ENCODE assay signal across 11 cellular contexts in the genomic region with DNA sequence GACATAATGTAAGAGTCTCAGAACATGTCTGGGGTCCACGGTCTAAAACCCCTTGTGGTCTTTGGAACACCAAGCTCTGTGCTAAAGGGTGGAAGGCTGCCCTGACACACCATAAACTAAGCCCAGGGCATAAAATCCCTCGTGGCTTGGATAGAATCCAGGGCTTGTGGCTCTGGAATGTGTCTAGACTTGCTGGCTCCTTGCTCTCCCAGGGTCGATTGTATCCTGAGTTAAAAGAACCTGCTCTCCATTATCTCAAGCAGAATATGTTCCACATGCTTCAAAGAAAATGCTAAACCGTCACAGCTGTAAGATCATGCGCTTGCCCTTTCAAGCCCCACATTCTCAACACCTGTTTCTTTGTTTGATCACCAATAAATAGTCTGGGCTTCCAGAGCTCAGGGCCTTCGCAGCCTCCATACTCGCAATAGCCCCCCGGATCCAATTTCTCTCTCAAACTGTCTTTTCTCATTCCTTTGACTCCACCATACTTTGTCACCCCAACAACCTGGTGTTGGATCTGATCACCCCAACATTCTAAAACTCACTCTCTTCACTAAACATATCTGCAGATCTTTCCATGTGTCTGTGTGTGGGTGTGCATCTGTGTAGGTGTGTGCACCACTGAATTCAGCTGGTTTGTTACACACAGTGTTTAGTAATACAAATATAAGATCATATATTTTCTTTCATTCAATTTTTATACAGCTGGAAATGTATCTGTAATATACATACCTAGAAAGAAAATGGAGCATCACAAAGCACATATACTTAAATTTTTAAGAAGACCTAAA.
DNase-seq lines count a peak whose midpoint lies in the region; ATAC-seq and TF ChIP-seq lines count a peak whose summit lies in the region.
"Had no signal": no experiment of that assay in that cellular context is flagged by ENCODE, and none has a peak within 500 bp of the region (broad histone marks: within the 10 kb centered on the region; RNA-seq: fewer than 3 reads in every experiment).

No MANE protein-coding gene starts in this region.

- intact Hi-C loops in Caco-2 (cut with micrococcal nuclease; ENCODE audit: unreplicated experiment), result no loop called here

- peak overlapping the region; percentile 71 for H2BK5ac ChIP-seq in mesenchymal stem cell (ENCODE audit: low read depth, low read length, poor library complexity, severe bottlenecking)

- CTCF ChIA-PET in Caco-2 (lab: Charles Lee), result interaction anchor here (0.8 kb wide), 1 partner anchor 44 kb away, joined by 5 read pairs; no protein-coding TSS in a partner anchor

- H2BK120ac ChIP-seq in mesenchymal stem cell (ENCODE audit: low read depth, low read length), result no peak overlapping the region

- H2AK5ac ChIP-seq in mesenchymal stem cell (ENCODE audit: low read length, severe bottlenecking), result peak overlapping the region; percentile 76

- peak overlapping the region in 4 of 5 experiments; percentile 9 to 58 (median 37) for H3K4me3 Mint-ChIP-seq in brain
- no peak overlapping the region for H3K4me3 Mint-ChIP-seq in stimulated activated memory B cell treated with anti-CD40 and anti-IgM and Interleukin-4, amounts not matched to agents 10 μg/mL and 1 μg/mL and 100 μg/mL, for 72 hours
- H3K4me3 Mint-ChIP-seq in Caco-2 (ENCODE audit: unreplicated experiment), result no peak overlapping the region
- H3K4me3 Mint-ChIP-seq: activated naive CD4-positive, alpha-beta T cell treated with anti-CD3 and anti-CD28 coated beads, Interleukin-2, amount 50 U/mL, for 24 hours; CD8-positive, alpha-beta T cell had no signal

- H2BK12ac ChIP-seq in mesenchymal stem cell (ENCODE audit: low read length in 2 of 2), result no peak overlapping the region

- peaks cover 0 to 2% (median 0%) of the 10 kb centered on the region in 5 experiments for H3K9me3 Mint-ChIP-seq in brain
- peaks cover 2% of the 10 kb centered on the region for H3K9me3 Mint-ChIP-seq in stimulated activated memory B cell treated with anti-CD40 and anti-IgM and Interleukin-4, amounts not matched to agents 10 μg/mL and 1 μg/mL and 100 μg/mL, for 72 hours
- H3K9me3 Mint-ChIP-seq in Caco-2 (ENCODE audit: unreplicated experiment), result no peaks in the 10 kb centered on the region
- H3K9me3 Mint-ChIP-seq: activated naive CD4-positive, alpha-beta T cell treated with anti-CD3 and anti-CD28 coated beads, Interleukin-2, amount 50 U/mL, for 24 hours; CD8-positive, alpha-beta T cell had no signal

- peaks cover 32% of the 10 kb centered on the region for H3K4me1 ChIP-seq in mesenchymal stem cell (ENCODE audit: control insufficient read depth, insufficient read depth, low read depth, low read length)
- H3K4me1 ChIP-seq in Caco-2, result peaks cover 4% of the 10 kb centered on the region; the same call in 1 of the 2 replicates

- no peak overlapping the region for H3K4me2 ChIP-seq in mesenchymal stem cell (ENCODE audit: low read length, poor library complexity, severe bottlenecking)

- no peak overlapping the region for H3K23ac ChIP-seq in mesenchymal stem cell (ENCODE audit: low read length in 2 of 2)

- H3K9me3 ChIP-seq in KOPT-K1 (ENCODE audit: insufficient read depth, low read length, poor library complexity, severe bottlenecking) (peaks cover 10% of the 10 kb centered on the region), mesenchymal stem cell (ENCODE audit: control insufficient read depth, low read length) (no peaks in the 10 kb centered on the region), Caco-2 (no peaks in the 10 kb centered on the region)

- WGBS in mesenchymal stem cell, result 63% methylated on average over 8 of the region's 8 CpGs

- in situ Hi-C loops in ACHN (cut with HindIII; ENCODE audit: low pct_ligation_motif_present, low pct_unique_long_range_greater_than_20kb, low sequenced_read_pairs), result no loop called here

- peak overlapping the region; percentile 83 to 96 (median 90) for H3K27ac Mint-ChIP-seq in brain
- no peak overlapping the region for H3K27ac Mint-ChIP-seq in stimulated activated memory B cell treated with anti-CD40 and anti-IgM and Interleukin-4, amounts not matched to agents 10 μg/mL and 1 μg/mL and 100 μg/mL, for 72 hours
- H3K27ac Mint-ChIP-seq in Caco-2 (ENCODE audit: unreplicated experiment), result no peak overlapping the region
- H3K27ac Mint-ChIP-seq: activated naive CD4-positive, alpha-beta T cell treated with anti-CD3 and anti-CD28 coated beads, Interleukin-2, amount 50 U/mL, for 24 hours; CD8-positive, alpha-beta T cell had no signal

- peaks cover 63% of the 10 kb centered on the region for H3K4me1 Mint-ChIP-seq in brain
- H3K4me1 Mint-ChIP-seq in stimulated activated memory B cell treated with anti-CD40 and anti-IgM and Interleukin-4, amounts not matched to agents 10 μg/mL and 1 μg/mL and 100 μg/mL, for 72 hours, result no peaks in the 10 kb centered on the region
- no peaks in the 10 kb centered on the region for H3K4me1 Mint-ChIP-seq in Caco-2 (ENCODE audit: low read depth, unreplicated experiment)

- H3K36me3 Mint-ChIP-seq in brain (peaks cover 78% of the 10 kb centered on the region), Caco-2 (ENCODE audit: insufficient read depth, unreplicated experiment) (peaks cover 10% of the 10 kb centered on the region)
- peaks cover 6% of the 10 kb centered on the region for H3K36me3 Mint-ChIP-seq in stimulated activated memory B cell treated with anti-CD40 and anti-IgM and Interleukin-4, amounts not matched to agents 10 μg/mL and 1 μg/mL and 100 μg/mL, for 72 hours

- peak overlapping the region; percentile 26 for H2BK15ac ChIP-seq in mesenchymal stem cell (ENCODE audit: low read depth, poor library complexity, severe bottlenecking)

- TF ChIP-seq CTCF in brain (conservative IDR thresholded peaks at IDR 0.05) (no peak), Caco-2 (IDR thresholded peaks at IDR 0.05; ENCODE audit: insufficient read depth in 1 of 2, low read depth in 1 of 2, low read length in 1 of 2, severe bottlenecking in 1 of 2, unreplicated experiment in 1 of 2) (no peak)

- no peak overlapping the region for H3K4ac ChIP-seq in mesenchymal stem cell (ENCODE audit: low read depth in 1 of 2, low read length in 2 of 2)

- POLR2A ChIA-PET in Caco-2 (lab: Charles Lee), result no interaction called here

- no peak overlapping the region for H4K91ac ChIP-seq in mesenchymal stem cell (ENCODE audit: low read length)

- ATAC-seq in stimulated activated memory B cell treated with anti-CD40 and anti-IgM and Interleukin-4, amounts not matched to agents 10 μg/mL and 1 μg/mL and 100 μg/mL, for 72 hours, result no peak
- ATAC-seq: CD8-positive, alpha-beta T cell had no signal

- H3K4me3 ChIP-seq in mesenchymal stem cell (ENCODE audit: insufficient read depth in 1 of 2, low read depth in 1 of 2, low read length in 2 of 2) (no peak overlapping the region), Caco-2 (ENCODE audit: low read depth, low read length) (no peak overlapping the region)

- no peak overlapping the region for H2AFZ ChIP-seq in mesenchymal stem cell (ENCODE audit: low read depth, low read length)

- no peak overlapping the region for H4K8ac ChIP-seq in mesenchymal stem cell (ENCODE audit: low read length)

- H3K27ac ChIP-seq in KOPT-K1 (ENCODE audit: low read depth, low read length, poor library complexity, severe bottlenecking) (peak overlapping the region; percentile 60), mesenchymal stem cell (ENCODE audit: low read length, poor library complexity, severe bottlenecking) (peak overlapping the region; percentile 90)

- H3K36me3 ChIP-seq in KOPT-K1 (ENCODE audit: insufficient read depth, low read length), result no peaks in the 10 kb centered on the region
- H3K36me3 ChIP-seq in mesenchymal stem cell (ENCODE audit: control insufficient read depth in 1 of 2, insufficient read depth in 2 of 2, low read depth in 1 of 2, low read length in 2 of 2), result peaks cover 26 to 45% of the 10 kb centered on the region in 2 experiments
- H3K36me3 ChIP-seq in Caco-2 (ENCODE audit: control insufficient read depth, insufficient read depth, low read length), result peaks cover 2% of the 10 kb centered on the region; the same call in 1 of the 2 replicates

- DNase-seq in ACHN, result peak; percentile 29
- DNase-seq in mesenchymal stem cell, result peak; percentile 79
- no peak for DNase-seq in superior temporal gyrus (ENCODE audit: extremely low spot score)
- DNase-seq in Caco-2, result no peak
- no peak for DNase-seq in cortex of kidney (lab: John Stamatoyannopoulos, UW)
- DNase-seq: CD8-positive, alpha-beta T cell; T-helper 1 cell had no signal

- H3K27me3 ChIP-seq in mesenchymal stem cell (ENCODE audit: control insufficient read depth in 1 of 2, insufficient read depth in 1 of 2, low read length in 2 of 2), result no peaks in the 10 kb centered on the region
- no peaks in the 10 kb centered on the region for H3K27me3 ChIP-seq in Caco-2 (replicated peaks; ENCODE audit: control insufficient read depth, insufficient read depth, low read length)

- no TSS peak for BruUV-seq in Caco-2 (replicated peaks; lab: Mats Ljungman, UMichigan)

- H3K79me1 ChIP-seq in mesenchymal stem cell (replicated peaks; ENCODE audit: low read length, poor library complexity, severe bottlenecking), result peaks cover 13% of the 10 kb centered on the region

- H3K9ac ChIP-seq in mesenchymal stem cell (ENCODE audit: low read length), result peak overlapping the region; percentile 39

- H3K27me3 Mint-ChIP-seq in brain, result no peaks in the 10 kb centered on the region
- no peaks in the 10 kb centered on the region for H3K27me3 Mint-ChIP-seq in stimulated activated memory B cell treated with anti-CD40 and anti-IgM and Interleukin-4, amounts not matched to agents 10 μg/mL and 1 μg/mL and 100 μg/mL, for 72 hours
- H3K27me3 Mint-ChIP-seq in Caco-2 (ENCODE audit: insufficient read depth, unreplicated experiment), result no peaks in the 10 kb centered on the region
- H3K27me3 Mint-ChIP-seq: activated naive CD4-positive, alpha-beta T cell treated with anti-CD3 and anti-CD28 coated beads, Interleukin-2, amount 50 U/mL, for 24 hours had no signal

- H3K14ac ChIP-seq in mesenchymal stem cell (ENCODE audit: low read length in 2 of 2), result no peak overlapping the region

- no peak overlapping the region for H3K18ac ChIP-seq in mesenchymal stem cell (ENCODE audit: low read depth in 1 of 2, low read length in 2 of 2)

Comparison
In these comparisons a context has a peak if more than half of its experiments do, and no peak if none do; other contexts are left out.
1. DNase-seq: peak in ACHN (single experiment) and mesenchymal stem cell (single experiment); none in superior temporal gyrus (single experiment), Caco-2 (0 of 2) and cortex of kidney (single experiment).
2. H3K27ac Mint-ChIP-seq: peak in brain (5 of 5); none in stimulated activated memory B cell treated with anti-CD40 and anti-IgM and Interleukin-4, amounts not matched to agents 10 μg/mL and 1 μg/mL and 100 μg/mL, for 72 hours (single experiment) and Caco-2 (single experiment).
3. H3K4me3 Mint-ChIP-seq: peak in brain (4 of 5); none in stimulated activated memory B cell treated with anti-CD40 and anti-IgM and Interleukin-4, amounts not matched to agents 10 μg/mL and 1 μg/mL and 100 μg/mL, for 72 hours (single experiment) and Caco-2 (single experiment).